ENCODE assay signal across 8 cellular contexts in genomic region chr15:89472785-89473256, GRCh38. TPM values are rescaled to one million over a fixed set of nuclear protein-coding genes. Genes with fewer than 3 reads are reported as not detected.
DNase-seq lines count a peak whose midpoint lies in the region; ATAC-seq and TF ChIP-seq lines count a peak whose summit lies in the region.

No MANE protein-coding gene starts in this region.

- no peak overlapping the region for H3K27ac Mint-ChIP-seq in nephron progenitor cell

- H2AFZ ChIP-seq in SU-DHL-6 (ENCODE audit: low read depth, low read length, severe bottlenecking) = no peak overlapping the region

- peaks cover 15% of the 10 kb centered on the region for H3K4me1 Mint-ChIP-seq in nephron progenitor cell

- H3K36me3 ChIP-seq in A673 (ENCODE audit: insufficient read depth, low read length, poor library complexity, severe bottlenecking) = no peaks in the 10 kb centered on the region
- H3K36me3 ChIP-seq in SU-DHL-6 (ENCODE audit: low read length) = no peaks in the 10 kb centered on the region

- no peaks in the 10 kb centered on the region for H3K27me3 ChIP-seq in A673 (replicated peaks; ENCODE audit: insufficient read depth, low read depth, low read length, poor library complexity)
- no peaks in the 10 kb centered on the region for H3K27me3 ChIP-seq in SU-DHL-6 (ENCODE audit: low read length)

- POLR2A ChIA-PET in A673 (lab: Charles Lee; ENCODE audit: low non-redundant PET) = no interaction called here

- no TSS peak for BruUV-seq in A673 (replicated peaks; lab: Mats Ljungman, UMichigan)

- H3K79me2 ChIP-seq in SU-DHL-6 (ENCODE audit: insufficient read depth, low read length) = no peaks in the 10 kb centered on the region

- peaks cover 13% of the 10 kb centered on the region for H3K4me1 ChIP-seq in A673 (ENCODE audit: insufficient read depth, low read length, poor library complexity, severe bottlenecking)

- intact Hi-C loops in A673 (cut with micrococcal nuclease; ENCODE audit: unreplicated experiment) = loop anchor here (1.0 to 2.0 kb wide), 3 partner anchors 31 to 115 kb away; no protein-coding TSS in a partner anchor

- no peak overlapping the region for H3K9ac ChIP-seq in SU-DHL-6 (ENCODE audit: low read length)

- H3K27ac ChIP-seq in A673 (ENCODE audit: low read depth, low read length, poor library complexity, severe bottlenecking) = no peak overlapping the region
- H3K27ac ChIP-seq in SU-DHL-6 (ENCODE audit: low read depth, low read length) = no peak overlapping the region

- H3K4me2 ChIP-seq in SU-DHL-6 (ENCODE audit: low read depth, low read length, poor library complexity, severe bottlenecking) = no peak overlapping the region

- no peak for ATAC-seq in HG02798 (IDR thresholded peaks at IDR 0.05; ENCODE audit: poor library complexity, unreplicated experiment)

- H3K9me3 ChIP-seq in A673 (ENCODE audit: low read depth, low read length, poor library complexity, severe bottlenecking) (no peaks in the 10 kb centered on the region), SU-DHL-6 (ENCODE audit: insufficient read depth, low read length) (no peaks in the 10 kb centered on the region)

- CTCF ChIA-PET in A673 (lab: Charles Lee) = interaction anchor here (1.0 to 3.4 kb wide), 6 partner anchors 30 to 115 kb away, joined by 3 to 36 read pairs (median 4); no protein-coding TSS in a partner anchor

- DNase-seq in A673 (ENCODE audit: low spot score) (peak; percentile 79), GM10266 (ENCODE audit: extremely low spot score) (peak; percentile 84), LHCN-M2 (ENCODE audit: low read depth) (peak; percentile 45), epithelial cell of esophagus (ENCODE audit: low read depth) (peak; percentile 66), nephron progenitor cell (peak; percentile 85), midbrain (lab: John Stamatoyannopoulos, UW) (no peak)

- no peaks in the 10 kb centered on the region for H3F3A ChIP-seq in SU-DHL-6 (ENCODE audit: insufficient read depth)

- TF ChIP-seq CTCF in A673 (conservative IDR thresholded peaks at IDR 0.05; ENCODE audit: low read depth, low read length) (peak; percentile 93), GM10266 (IDR thresholded peaks at IDR 0.05; ENCODE audit: control insufficient read depth, insufficient read depth, low read depth, missing control alignments) (peak; percentile 88), SU-DHL-6 (IDR thresholded peaks at IDR 0.05; ENCODE audit: insufficient read depth, low read length, poor library complexity, severe bottlenecking) (peak; percentile 85), epithelial cell of esophagus (IDR thresholded peaks at IDR 0.05; ENCODE audit: insufficient read depth, low read depth, low read length, missing control alignments) (peak; percentile 89), nephron progenitor cell (IDR thresholded peaks at IDR 0.05) (peak; percentile 89)

- H4K20me1 ChIP-seq in SU-DHL-6 (ENCODE audit: low read depth, low read length) = no peaks in the 10 kb centered on the region

- H3K9me3 Mint-ChIP-seq in nephron progenitor cell = peaks cover 3% of the 10 kb centered on the region

- H3K27me3 Mint-ChIP-seq in nephron progenitor cell (ENCODE audit: low read depth, poor library complexity) = peaks cover 87% of the 10 kb centered on the region

- no peaks in the 10 kb centered on the region for H3K9me2 ChIP-seq in SU-DHL-6 (replicated peaks; ENCODE audit: insufficient read depth, low read length)

- H3K4me3 Mint-ChIP-seq in nephron progenitor cell = no peak overlapping the region

- H3K4me3 ChIP-seq in A673 (ENCODE audit: low read depth, low read length, poor library complexity, severe bottlenecking) = no peak overlapping the region
- no peak overlapping the region for H3K4me3 ChIP-seq in SU-DHL-6 (ENCODE audit: insufficient read depth, low read length, poor library complexity, severe bottlenecking)
- H3K4me3 ChIP-seq in epithelial cell of esophagus (ENCODE audit: low read length) = no peak overlapping the region

- no peaks in the 10 kb centered on the region for H3K36me3 Mint-ChIP-seq in nephron progenitor cell (ENCODE audit: low read depth)

RNA-seq across cellular contexts. Expression of gene RHCG, which starts 23.6 kb away (rescaled TPM):
- 1.2 and 1.4 TPM in 2 replicates for total RNA-seq in A673 (2021)
- not detected in 2 replicates for total RNA-seq in LHCN-M2 (2014; rRNA removed)
- not detected for polyA plus RNA-seq in LHCN-M2 (2012)
